In the genomic region with DNA sequence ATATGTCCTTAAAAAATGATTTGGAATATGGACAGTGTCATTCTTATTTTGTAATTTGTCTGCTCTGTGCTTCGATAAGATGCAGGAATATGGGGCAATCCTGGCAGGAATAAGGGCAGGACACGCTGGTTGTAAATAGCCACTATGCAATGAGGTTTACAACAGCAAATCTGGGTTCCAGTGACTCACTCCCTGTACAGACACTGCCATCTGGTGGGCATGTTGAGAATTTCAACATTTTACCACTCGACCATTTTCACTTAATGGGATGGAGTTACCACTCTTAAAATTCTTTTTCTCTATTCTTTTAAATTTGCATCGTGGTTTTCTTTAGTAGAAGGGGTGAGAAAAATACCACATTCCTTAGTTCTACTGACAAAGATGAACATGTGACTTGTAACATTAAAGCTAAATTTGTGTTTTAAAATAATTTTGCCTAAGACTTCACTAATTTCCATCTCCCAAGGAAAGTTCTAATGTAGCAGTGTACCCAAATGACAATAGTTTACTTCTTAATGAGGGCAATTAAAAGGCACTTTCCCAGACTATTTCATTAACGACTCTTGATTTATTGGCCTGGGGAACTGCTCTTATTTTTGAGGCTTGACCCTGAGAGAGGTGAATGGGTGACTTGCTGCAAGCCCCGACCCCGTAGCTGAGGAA, we compare ENCODE assay signal across 8 cellular contexts.
DNase-seq lines count a peak whose midpoint lies in the region; ATAC-seq and FAIRE-seq lines count a peak whose summit lies in the region.

No MANE protein-coding gene starts in this region.

- H3K4me1 Mint-ChIP-seq in activated naive CD4-positive, alpha-beta T cell treated with anti-CD3 and anti-CD28 coated beads for 36 hours (ENCODE audit: low read depth), result no peaks in the 10 kb centered on the region

- no peaks in the 10 kb centered on the region for H3K9me3 Mint-ChIP-seq in activated naive CD4-positive, alpha-beta T cell treated with anti-CD3 and anti-CD28 coated beads for 36 hours

- ATAC-seq in GM21619 (IDR thresholded peaks at IDR 0.05; ENCODE audit: unreplicated experiment), result peak; percentile 81
- ATAC-seq in HG03469 (IDR thresholded peaks at IDR 0.05; ENCODE audit: unreplicated experiment), result no peak

- H3K4me3 Mint-ChIP-seq in activated naive CD4-positive, alpha-beta T cell treated with anti-CD3 and anti-CD28 coated beads for 36 hours, result no peak overlapping the region

- no peaks in the 10 kb centered on the region for H3K36me3 Mint-ChIP-seq in activated naive CD4-positive, alpha-beta T cell treated with anti-CD3 and anti-CD28 coated beads for 36 hours (ENCODE audit: low read depth)

- DNase-seq in EL, result peak; percentile 68
- peak; percentile 71 to 83 for DNase-seq in Kasumi-1 (lab: John Stamatoyannopoulos, UW)
- DNase-seq in RCC 7860 (ENCODE audit: low spot score), result peak; percentile 62
- DNase-seq in activated naive CD4-positive, alpha-beta T cell treated with anti-CD3 and anti-CD28 coated beads for 36 hours, result peak; percentile 71
- DNase-seq in glomerular visceral epithelial cell (ENCODE audit: extremely low spot score), result peak; percentile 62
- DNase-seq in pulmonary artery endothelial cell (ENCODE audit: low read depth, low spot score), result peak; percentile 46

- CTCF ChIA-PET in activated naive CD4-positive, alpha-beta T cell treated with anti-CD3 and anti-CD28 coated beads for 36 hours (lab: Charles Lee), result interaction anchor here (0.5 to 0.6 kb wide), 2 partner anchors 191 to 1951 kb away, joined by 3 to 5 read pairs; no protein-coding TSS in a partner anchor

- no peaks in the 10 kb centered on the region for H3K27me3 Mint-ChIP-seq in activated naive CD4-positive, alpha-beta T cell treated with anti-CD3 and anti-CD28 coated beads for 36 hours (ENCODE audit: low read depth)

- intact Hi-C loops in activated naive CD4-positive, alpha-beta T cell treated with anti-CD3 and anti-CD28 coated beads for 36 hours (cut with micrococcal nuclease), result loop anchor here (1.0 to 5.0 kb wide), 5 partner anchors 93 to 1891 kb away; partner anchors contain the start of gene IMMP2L

- H3K27ac Mint-ChIP-seq in activated naive CD4-positive, alpha-beta T cell treated with anti-CD3 and anti-CD28 coated beads for 36 hours, result no peak overlapping the region

- peak; percentile 79 for FAIRE-seq in RCC 7860 (lab: Jason Lieb, UNC)
